ENCODE assay signal across 1 cellular context in the genomic region with DNA sequence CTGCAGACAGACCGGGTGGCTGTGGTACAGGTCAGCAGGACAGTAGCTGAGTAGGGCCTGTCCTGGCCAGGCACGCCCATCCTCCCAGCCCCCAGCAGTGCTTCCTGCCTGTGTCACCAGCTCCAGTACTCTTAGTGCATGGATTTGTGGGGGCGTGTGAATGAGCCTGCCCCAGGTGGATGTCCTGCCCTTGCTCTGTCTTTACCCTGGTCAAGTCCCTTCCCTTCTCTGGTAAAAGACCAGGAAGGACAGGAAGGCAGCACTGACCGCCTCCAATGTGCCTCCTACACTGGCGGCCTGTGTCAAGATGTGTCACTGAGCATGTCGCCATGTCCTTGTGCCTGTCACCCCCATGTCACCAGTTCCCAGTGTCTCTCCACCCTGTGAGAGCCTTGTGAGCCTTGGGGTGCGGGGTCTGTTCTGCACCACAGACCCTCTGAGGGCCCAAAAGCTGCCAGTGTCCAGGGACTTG.
TF ChIP-seq lines count a peak whose summit lies in the region.

No MANE protein-coding gene starts in this region.

TF ChIP-seq in SK-N-SH treated with all-trans-retinoic acid at 6 μM for 48 hours, 23 proteins besides CTCF, POLR2A, EP300 and RAD21 (continued from another document):
- no peak for TF ChIP-seq POU6F1 (CRISPR knock-in tag; IDR thresholded peaks at IDR 0.05; ENCODE audit: borderline replicate concordance, low read depth)
- no peak for TF ChIP-seq ESRRG (CRISPR knock-in tag; IDR thresholded peaks at IDR 0.05)
- TF ChIP-seq ARNTL (CRISPR knock-in tag; IDR thresholded peaks at IDR 0.05; ENCODE audit: borderline replicate concordance, low read depth), result no peak
- TF ChIP-seq ZNF8 (CRISPR knock-in tag; IDR thresholded peaks at IDR 0.05), result no peak
- no peak for TF ChIP-seq ZNF70 (CRISPR knock-in tag; IDR thresholded peaks at IDR 0.05)
- no peak for TF ChIP-seq ZNF565 (CRISPR knock-in tag; conservative IDR thresholded peaks at IDR 0.05; ENCODE audit: low read depth)
